ENCODE assay signal across 8 cellular contexts in genomic region chr17:75830168-75831031, GRCh38. TPM values are rescaled to one million over a fixed set of nuclear protein-coding genes. Genes with fewer than 3 reads are reported as not detected.
DNase-seq lines count a peak whose midpoint lies in the region; ATAC-seq and TF ChIP-seq lines count a peak whose summit lies in the region.
"Had no signal": no experiment of that assay in that cellular context is flagged by ENCODE, and none has a peak within 500 bp of the region (broad histone marks: within the 10 kb centered on the region; RNA-seq: fewer than 3 reads in every experiment).

No MANE protein-coding gene starts in this region.

- CTCF ChIA-PET in HEK293 (lab: Yijun Ruan, JAX) = interaction anchor here (0.5 to 2.5 kb wide), 21 partner anchors 9 to 165 kb away, joined by 3 to 22 read pairs (median 5); partner anchors contain the start of gene UNK
- CTCF ChIA-PET in activated CD4-positive, alpha-beta T cell treated with anti-CD3 and anti-CD28 coated beads for 36 hours (lab: Charles Lee) = interaction anchor here (0.6 to 1.9 kb wide), 22 partner anchors 8 to 805 kb away, joined by 3 to 9 read pairs (median 4); partner anchors contain the start of genes FBF1, TRIM65 and WBP2

- ATAC-seq in activated CD4-positive, alpha-beta T cell treated with anti-CD3 and anti-CD28 coated beads for 36 hours = no peak
- ATAC-seq in GM18861 (IDR thresholded peaks at IDR 0.05; ENCODE audit: unreplicated experiment) = no peak
- ATAC-seq: T-cell had no signal

- H3K36me3 ChIP-seq in HEK293 (ENCODE audit: control insufficient read depth in 2 of 2, insufficient read depth in 1 of 2, low read length in 2 of 2) = peaks cover 0 to 12% of the 10 kb centered on the region in 2 experiments; a peak in 2 of 3 replicates

- H3K36me3 Mint-ChIP-seq in activated CD4-positive, alpha-beta T cell treated with anti-CD3 and anti-CD28 coated beads for 36 hours (ENCODE audit: low read depth) = peaks cover 34% of the 10 kb centered on the region

- H3K4me3 ChIP-seq in HEK293 (ENCODE audit: low read depth, low read length) (no peak overlapping the region), fibroblast of the aortic adventitia (ENCODE audit: low read depth, low read length) (no peak overlapping the region)

- H3K27ac Mint-ChIP-seq in activated CD4-positive, alpha-beta T cell treated with anti-CD3 and anti-CD28 coated beads for 36 hours = no peak overlapping the region

- H3K4me1 Mint-ChIP-seq in activated CD4-positive, alpha-beta T cell treated with anti-CD3 and anti-CD28 coated beads for 36 hours = peaks cover 36% of the 10 kb centered on the region

- H3K4me1 ChIP-seq in HEK293 (ENCODE audit: control insufficient read depth, insufficient read depth, low read length) = no peaks in the 10 kb centered on the region

- H3K9me3 ChIP-seq in HEK293 (ENCODE audit: control insufficient read depth, insufficient read depth, low read depth, low read length) = no peaks in the 10 kb centered on the region

- no peak overlapping the region for H3K4me3 Mint-ChIP-seq in activated CD4-positive, alpha-beta T cell treated with anti-CD3 and anti-CD28 coated beads for 36 hours
- H3K4me3 Mint-ChIP-seq: T-cell had no signal

- no peaks in the 10 kb centered on the region for H3K27me3 Mint-ChIP-seq in activated CD4-positive, alpha-beta T cell treated with anti-CD3 and anti-CD28 coated beads for 36 hours
- H3K27me3 Mint-ChIP-seq: T-cell had no signal

- intact Hi-C loops in activated CD4-positive, alpha-beta T cell treated with anti-CD3 and anti-CD28 coated beads for 36 hours (cut with DNase I, micrococcal nuclease) = no loop called here

- no peaks in the 10 kb centered on the region for H3K9me3 Mint-ChIP-seq in activated CD4-positive, alpha-beta T cell treated with anti-CD3 and anti-CD28 coated beads for 36 hours (ENCODE audit: low read depth)
- H3K9me3 Mint-ChIP-seq: T-cell had no signal

- POLR2A ChIA-PET in HEK293 (lab: Yijun Ruan, JAX) = interaction anchor here (0.8 to 1.8 kb wide), 6 partner anchors 25 to 63 kb away, joined by 4 to 14 read pairs (median 8); partner anchors contain the start of genes UNK and WBP2
- POLR2A ChIA-PET in activated CD4-positive, alpha-beta T cell treated with anti-CD3 and anti-CD28 coated beads for 36 hours (lab: Charles Lee) = interaction anchor here (0.6 to 1.4 kb wide), 5 partner anchors 45 to 112 kb away, joined by 3 to 5 read pairs (median 3); a partner anchor contains a TSS

- H3K27ac ChIP-seq in HEK293 (ENCODE audit: extremely low read depth, low read depth, low read length) = no peak overlapping the region

- TF ChIP-seq CTCF in HEK293 (tag by site-specific recombination; IDR thresholded peaks at IDR 0.05) (peak; percentile 66), fibroblast of the aortic adventitia (IDR thresholded peaks at IDR 0.05; ENCODE audit: insufficient read depth, low read length) (peak; percentile 66)

- DNase-seq in activated CD4-positive, alpha-beta T cell treated with anti-CD3 and anti-CD28 coated beads for 36 hours = peak; percentile 59
- DNase-seq in fibroblast of the aortic adventitia (ENCODE audit: low read depth) (no peak), NCI-H1092 (lab: John Stamatoyannopoulos, UW) (no peak), NCI-H345 (lab: John Stamatoyannopoulos, UW) (no peak)
- peak; percentile 52 for DNase-seq in stimulated activated CD4-positive, alpha-beta T cell treated with anti-CD3 and anti-CD28 coated beads, Interleukin-4, amount 100 ng/mL, for 1 hour

TF ChIP-seq in HEK293, 187 proteins besides CTCF, POLR2A, EP300 and RAD21:
- TF ChIP-seq ZNF785 (tag by site-specific recombination; IDR thresholded peaks at IDR 0.05) = no peak
- TF ChIP-seq ZNF202 (tag by site-specific recombination; IDR thresholded peaks at IDR 0.05; ENCODE audit: borderline replicate concordance) = no peak
- TF ChIP-seq ZIC2 (tag by site-specific recombination; IDR thresholded peaks at IDR 0.05) = 0 out of 2 replicates have a peak, but pooled peaks have one; percentile 13
- peak; percentile 83 for TF ChIP-seq REST (tag by site-specific recombination; IDR thresholded peaks at IDR 0.05)
- no peak for TF ChIP-seq ZFP41 (tag by site-specific recombination; IDR thresholded peaks at IDR 0.05; ENCODE audit: borderline replicate concordance)
- TF ChIP-seq TSHZ1 (tag by site-specific recombination; IDR thresholded peaks at IDR 0.05; ENCODE audit: borderline replicate concordance) = no peak

RNA-seq across cellular contexts. Expression of gene UNC13D, which starts 13.8 kb away (rescaled TPM):
- total RNA-seq in activated CD4-positive, alpha-beta T cell treated with anti-CD3 and anti-CD28 coated beads for 36 hours = 100 to 1,000 TPM; 106 to 133 TPM
- total RNA-seq in fibroblast of the aortic adventitia (ENCODE audit: low replicate concordance) = 0.54 and 2.3 TPM in 2 replicates

RNA-seq across cellular contexts. Expression of gene WBP2, which starts 24.7 kb away (rescaled TPM):
- total RNA-seq in activated CD4-positive, alpha-beta T cell treated with anti-CD3 and anti-CD28 coated beads for 36 hours = 10 to 100 TPM; 68.7 to 74.1 TPM
- total RNA-seq in fibroblast of the aortic adventitia (ENCODE audit: low replicate concordance) = 23.3 and 24.1 TPM in 2 replicates

RNA-seq across cellular contexts. Expression of gene UNK, which starts 45.8 kb away (rescaled TPM):
- 10 to 100 TPM; 24.5 to 33.7 TPM for total RNA-seq in activated CD4-positive, alpha-beta T cell treated with anti-CD3 and anti-CD28 coated beads for 36 hours
- total RNA-seq in fibroblast of the aortic adventitia (ENCODE audit: low replicate concordance) = 18.0 and 30.2 TPM in 2 replicates

RNA-seq across cellular contexts. Expression of gene TRIM47, which starts 48.0 kb away (rescaled TPM):
- 10 to 100 TPM; 13.4 to 19.9 TPM for total RNA-seq in activated CD4-positive, alpha-beta T cell treated with anti-CD3 and anti-CD28 coated beads for 36 hours
- 14.9 and 20.9 TPM in 2 replicates for total RNA-seq in fibroblast of the aortic adventitia (ENCODE audit: low replicate concordance)

Comparison
In these comparisons a context has a peak if more than half of its experiments do, and no peak if none do; other contexts are left out.
1. DNase-seq: peak in activated CD4-positive, alpha-beta T cell treated with anti-CD3 and anti-CD28 coated beads for 36 hours (single experiment) and stimulated activated CD4-positive, alpha-beta T cell treated with anti-CD3 and anti-CD28 coated beads, Interleukin-4, amount 100 ng/mL, for 1 hour (single experiment); none in fibroblast of the aortic adventitia (single experiment), NCI-H1092 (single experiment) and NCI-H345 (single experiment).
2. RNA of gene UNC13D, which starts 13.8 kb away (total RNA-seq): 106 to 133 TPM in activated CD4-positive, alpha-beta T cell treated with anti-CD3 and anti-CD28 coated beads for 36 hours; 0.54 to 2.3 TPM in fibroblast of the aortic adventitia; every median in the first group is over 10 times any median in the second.